In the genomic region with DNA sequence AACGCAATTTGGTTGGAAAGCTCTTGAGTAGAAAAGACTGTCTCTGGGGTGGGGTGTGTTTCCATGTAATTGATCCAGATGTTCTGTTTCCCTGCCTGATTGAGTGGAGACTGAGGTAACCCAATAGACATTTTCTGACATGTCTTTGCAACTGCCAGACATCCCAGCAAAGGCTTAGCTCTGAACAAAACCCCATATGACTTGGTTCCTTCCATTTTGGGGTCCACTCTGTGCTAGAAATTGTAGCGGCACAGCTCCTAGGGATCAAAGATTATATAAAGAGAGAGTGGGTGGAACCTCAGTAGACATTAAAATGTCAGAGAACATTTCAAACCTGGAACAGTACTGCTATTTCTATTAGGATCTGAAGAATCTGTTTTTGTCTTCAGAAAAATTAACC, we compare ENCODE assay signal across 2 cellular contexts.
TF ChIP-seq lines count a peak whose summit lies in the region.

No MANE protein-coding gene starts in this region.

TF ChIP-seq in A549, 52 proteins besides CTCF, POLR2A, EP300 and RAD21 (continued from another document):
- TF ChIP-seq, protein P1, sequence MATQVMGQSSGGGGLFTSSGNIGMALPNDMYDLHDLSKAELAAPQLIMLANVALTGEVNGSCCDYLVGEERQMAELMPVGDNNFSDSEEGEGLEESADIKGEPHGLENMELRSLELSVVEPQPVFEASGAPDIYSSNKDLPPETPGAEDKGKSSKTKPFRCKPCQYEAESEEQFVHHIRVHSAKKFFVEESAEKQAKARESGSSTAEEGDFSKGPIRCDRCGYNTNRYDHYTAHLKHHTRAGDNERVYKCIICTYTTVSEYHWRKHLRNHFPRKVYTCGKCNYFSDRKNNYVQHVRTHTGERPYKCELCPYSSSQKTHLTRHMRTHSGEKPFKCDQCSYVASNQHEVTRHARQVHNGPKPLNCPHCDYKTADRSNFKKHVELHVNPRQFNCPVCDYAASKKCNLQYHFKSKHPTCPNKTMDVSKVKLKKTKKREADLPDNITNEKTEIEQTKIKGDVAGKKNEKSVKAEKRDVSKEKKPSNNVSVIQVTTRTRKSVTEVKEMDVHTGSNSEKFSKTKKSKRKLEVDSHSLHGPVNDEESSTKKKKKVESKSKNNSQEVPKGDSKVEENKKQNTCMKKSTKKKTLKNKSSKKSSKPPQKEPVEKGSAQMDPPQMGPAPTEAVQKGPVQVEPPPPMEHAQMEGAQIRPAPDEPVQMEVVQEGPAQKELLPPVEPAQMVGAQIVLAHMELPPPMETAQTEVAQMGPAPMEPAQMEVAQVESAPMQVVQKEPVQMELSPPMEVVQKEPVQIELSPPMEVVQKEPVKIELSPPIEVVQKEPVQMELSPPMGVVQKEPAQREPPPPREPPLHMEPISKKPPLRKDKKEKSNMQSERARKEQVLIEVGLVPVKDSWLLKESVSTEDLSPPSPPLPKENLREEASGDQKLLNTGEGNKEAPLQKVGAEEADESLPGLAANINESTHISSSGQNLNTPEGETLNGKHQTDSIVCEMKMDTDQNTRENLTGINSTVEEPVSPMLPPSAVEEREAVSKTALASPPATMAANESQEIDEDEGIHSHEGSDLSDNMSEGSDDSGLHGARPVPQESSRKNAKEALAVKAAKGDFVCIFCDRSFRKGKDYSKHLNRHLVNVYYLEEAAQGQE (IDR thresholded peaks at IDR 0.05), result no peak
- TF ChIP-seq MAZ (IDR thresholded peaks at IDR 0.05; ENCODE audit: borderline replicate concordance, low read depth, low read length), result no peak
- TF ChIP-seq ZSCAN20 (CRISPR knock-in tag; IDR thresholded peaks at IDR 0.05), result no peak
- no peak for TF ChIP-seq NPAS2 (CRISPR knock-in tag; IDR thresholded peaks at IDR 0.05; ENCODE audit: borderline replicate concordance)
- TF ChIP-seq RFX5 (IDR thresholded peaks at IDR 0.05), result no peak

TF ChIP-seq in HEK293, 187 proteins besides CTCF, POLR2A, EP300 and RAD21 (continued from another document):
- TF ChIP-seq, protein P2, sequence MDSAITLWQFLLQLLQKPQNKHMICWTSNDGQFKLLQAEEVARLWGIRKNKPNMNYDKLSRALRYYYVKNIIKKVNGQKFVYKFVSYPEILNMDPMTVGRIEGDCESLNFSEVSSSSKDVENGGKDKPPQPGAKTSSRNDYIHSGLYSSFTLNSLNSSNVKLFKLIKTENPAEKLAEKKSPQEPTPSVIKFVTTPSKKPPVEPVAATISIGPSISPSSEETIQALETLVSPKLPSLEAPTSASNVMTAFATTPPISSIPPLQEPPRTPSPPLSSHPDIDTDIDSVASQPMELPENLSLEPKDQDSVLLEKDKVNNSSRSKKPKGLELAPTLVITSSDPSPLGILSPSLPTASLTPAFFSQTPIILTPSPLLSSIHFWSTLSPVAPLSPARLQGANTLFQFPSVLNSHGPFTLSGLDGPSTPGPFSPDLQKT (IDR thresholded peaks at IDR 0.05; ENCODE audit: borderline replicate concordance, low read depth, low read length), result no peak
- TF ChIP-seq, protein P3, sequence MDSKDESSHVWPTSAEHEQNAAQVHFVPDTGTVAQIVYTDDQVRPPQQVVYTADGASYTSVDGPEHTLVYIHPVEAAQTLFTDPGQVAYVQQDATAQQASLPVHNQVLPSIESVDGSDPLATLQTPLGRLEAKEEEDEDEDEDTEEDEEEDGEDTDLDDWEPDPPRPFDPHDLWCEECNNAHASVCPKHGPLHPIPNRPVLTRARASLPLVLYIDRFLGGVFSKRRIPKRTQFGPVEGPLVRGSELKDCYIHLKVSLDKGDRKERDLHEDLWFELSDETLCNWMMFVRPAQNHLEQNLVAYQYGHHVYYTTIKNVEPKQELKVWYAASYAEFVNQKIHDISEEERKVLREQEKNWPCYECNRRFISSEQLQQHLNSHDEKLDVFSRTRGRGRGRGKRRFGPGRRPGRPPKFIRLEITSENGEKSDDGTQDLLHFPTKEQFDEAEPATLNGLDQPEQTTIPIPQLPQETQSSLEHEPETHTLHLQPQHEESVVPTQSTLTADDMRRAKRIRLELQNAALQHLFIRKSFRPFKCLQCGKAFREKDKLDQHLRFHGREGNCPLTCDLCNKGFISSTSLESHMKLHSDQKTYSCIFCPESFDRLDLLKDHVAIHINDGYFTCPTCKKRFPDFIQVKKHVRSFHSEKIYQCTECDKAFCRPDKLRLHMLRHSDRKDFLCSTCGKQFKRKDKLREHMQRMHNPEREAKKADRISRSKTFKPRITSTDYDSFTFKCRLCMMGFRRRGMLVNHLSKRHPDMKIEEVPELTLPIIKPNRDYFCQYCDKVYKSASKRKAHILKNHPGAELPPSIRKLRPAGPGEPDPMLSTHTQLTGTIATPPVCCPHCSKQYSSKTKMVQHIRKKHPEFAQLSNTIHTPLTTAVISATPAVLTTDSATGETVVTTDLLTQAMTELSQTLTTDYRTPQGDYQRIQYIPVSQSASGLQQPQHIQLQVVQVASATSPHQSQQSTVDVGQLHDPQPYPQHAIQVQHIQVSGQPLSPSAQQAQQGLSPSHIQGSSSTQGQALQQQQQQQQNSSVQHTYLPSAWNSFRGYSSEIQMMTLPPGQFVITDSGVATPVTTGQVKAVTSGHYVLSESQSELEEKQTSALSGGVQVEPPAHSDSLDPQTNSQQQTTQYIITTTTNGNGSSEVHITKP (tag by site-specific recombination; IDR thresholded peaks at IDR 0.05), result 0 out of 2 replicates have a peak, but pooled peaks have one; percentile 14
